8 cellular contexts compared by ENCODE assay signal in the genomic region with DNA sequence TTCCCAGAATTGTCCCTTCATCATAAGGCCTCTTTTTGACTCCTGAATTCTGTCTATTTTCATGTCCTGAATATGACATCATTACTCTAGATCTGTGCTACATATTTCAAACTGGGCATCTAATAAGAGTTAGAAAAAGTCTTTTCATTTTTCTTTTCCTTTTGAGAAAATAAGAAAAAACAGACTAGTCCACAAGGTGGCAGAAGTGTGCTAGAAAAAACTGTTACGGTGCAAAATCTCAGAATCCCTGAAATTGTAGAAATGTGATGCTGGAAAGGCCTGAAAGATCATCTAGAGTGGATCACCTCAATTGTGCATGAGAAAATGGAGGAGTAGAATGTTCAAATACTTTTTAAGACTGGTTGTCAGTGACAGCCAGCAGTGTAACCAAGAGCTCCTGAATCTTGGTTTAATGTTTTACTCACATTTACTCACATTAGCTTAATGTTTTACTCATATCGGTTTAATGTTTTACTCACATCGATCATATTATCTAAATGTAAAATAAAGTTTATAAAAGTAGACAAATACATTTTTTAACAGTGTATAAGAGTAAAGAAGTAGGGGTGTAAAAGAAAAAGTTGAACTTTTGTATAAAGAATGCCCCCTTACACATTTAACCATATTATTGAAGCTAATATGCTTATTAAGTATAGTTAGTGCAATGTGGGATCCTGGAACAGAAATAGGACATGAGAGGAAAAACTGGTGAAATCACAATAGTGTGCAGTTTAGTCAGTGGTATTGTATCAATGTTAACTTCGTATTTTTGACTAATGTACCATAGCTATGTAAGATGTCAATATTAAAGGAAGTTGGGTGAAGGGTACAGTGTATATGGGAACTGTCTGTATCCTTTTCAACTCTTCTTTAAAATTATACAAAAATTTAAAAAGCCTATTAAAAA. TPM values are rescaled to one million over a fixed set of nuclear protein-coding genes. Genes with fewer than 3 reads are reported as not detected.
A peak's percentile ranks its signal among the peaks of the same experiment; 100 is the strongest.
DNase-seq lines count a peak whose midpoint lies in the region; ATAC-seq, FAIRE-seq and TF ChIP-seq lines count a peak whose summit lies in the region.

No MANE protein-coding gene starts in this region.

- no peak overlapping the region for H3K4me2 ChIP-seq in keratinocyte (ENCODE audit: control insufficient read depth, extremely low read depth, insufficient read depth, low read depth, low read length)

- H3K4me3 ChIP-seq in HEK293 (ENCODE audit: low read depth, low read length) (no peak overlapping the region), keratinocyte (ENCODE audit: control insufficient read depth in 2 of 3, extremely low read depth in 1 of 3, insufficient read depth in 2 of 3, low read depth in 1 of 3, low read length in 3 of 3) (no peak overlapping the region)

- ATAC-seq in GM18517 (IDR thresholded peaks at IDR 0.05; ENCODE audit: unreplicated experiment) (no peak), GM18907 (IDR thresholded peaks at IDR 0.05; ENCODE audit: unreplicated experiment) (no peak)

- POLR2A ChIA-PET in HEK293 (lab: Yijun Ruan, JAX) = no interaction called here

- no peak for FAIRE-seq in keratinocyte (lab: Jason Lieb, UNC)

- H3K27ac ChIP-seq in C4-2B (no peak overlapping the region), HEK293 (ENCODE audit: extremely low read depth, low read depth, low read length) (no peak overlapping the region), VCaP (peak overlapping the region; percentile 85), keratinocyte (ENCODE audit: control insufficient read depth, insufficient read depth, low read length) (no peak overlapping the region)

- no peak overlapping the region for H2AFZ ChIP-seq in keratinocyte (ENCODE audit: control insufficient read depth, low read length)

- no peaks in the 10 kb centered on the region for H4K20me1 ChIP-seq in keratinocyte (ENCODE audit: control insufficient read depth, extremely low read depth, insufficient read depth, low read length)

- no peak for DNase-seq in keratinocyte (ENCODE audit: low read depth, low spot score)
- no peak for DNase-seq in effector CD4-positive, alpha-beta T cell
- no peak for DNase-seq in activated T-cell treated with anti-CD3 and anti-CD28 coated beads for 4 hours

- H3K79me2 ChIP-seq in keratinocyte (ENCODE audit: control insufficient read depth, insufficient read depth, low read length) = no peaks in the 10 kb centered on the region

- H3K9me3 ChIP-seq in HEK293 (ENCODE audit: control insufficient read depth, insufficient read depth, low read depth, low read length) (no peaks in the 10 kb centered on the region), keratinocyte (ENCODE audit: control insufficient read depth, low read depth, low read length) (no peaks in the 10 kb centered on the region)

- no peaks in the 10 kb centered on the region for H3K27me3 ChIP-seq in keratinocyte (ENCODE audit: control insufficient read depth, extremely low read depth, insufficient read depth, low read length)

- CTCF ChIA-PET in HEK293 (lab: Yijun Ruan, JAX) = interaction anchor here (0.6 to 4.1 kb wide), 42 partner anchors 8 to 1380 kb away, joined by 3 to 50 read pairs (median 4); no protein-coding TSS in a partner anchor

- dilution Hi-C loops in keratinocyte (cut with MboI; ENCODE audit: extremely low pct_ligation_motif_present, low sequenced_read_pairs) = no loop called here

- H3K9me1 ChIP-seq in keratinocyte (ENCODE audit: control insufficient read depth, extremely low read depth, insufficient read depth, low read length) = no peaks in the 10 kb centered on the region

- H3K4me1 ChIP-seq in HEK293 (ENCODE audit: control insufficient read depth, insufficient read depth, low read length) = no peaks in the 10 kb centered on the region
- no peaks in the 10 kb centered on the region for H3K4me1 ChIP-seq in keratinocyte (ENCODE audit: control insufficient read depth, extremely low read depth, insufficient read depth, low read length)

- no peak overlapping the region for H3K9ac ChIP-seq in keratinocyte (ENCODE audit: control insufficient read depth, extremely low read depth, insufficient read depth, low read length)

- peak; percentile 56 for TF ChIP-seq CTCF in C4-2B (conservative IDR thresholded peaks at IDR 0.05)
- no peak for TF ChIP-seq CTCF in HEK293 (tag by site-specific recombination; IDR thresholded peaks at IDR 0.05)
- TF ChIP-seq CTCF in VCaP (conservative IDR thresholded peaks at IDR 0.05) = peak; percentile 57
- TF ChIP-seq CTCF in keratinocyte (optimal IDR thresholded peaks at IDR 0.05 in 1 of 3, IDR thresholded peaks at IDR 0.05 in 1 of 3, conservative IDR thresholded peaks at IDR 0.05 in 1 of 3; ENCODE audit: extremely low read depth in 1 of 3, insufficient read depth in 2 of 3, low read length in 3 of 3) = peak in 2 of 3 experiments; percentile 27 to 47

- H3K36me3 ChIP-seq in HEK293 (ENCODE audit: control insufficient read depth in 2 of 2, insufficient read depth in 1 of 2, low read length in 2 of 2) = no peaks in the 10 kb centered on the region
- no peaks in the 10 kb centered on the region for H3K36me3 ChIP-seq in keratinocyte (ENCODE audit: control insufficient read depth in 2 of 2, extremely low read depth in 1 of 2, insufficient read depth in 2 of 2, low read length in 2 of 2)

TF ChIP-seq in HEK293, 187 proteins besides CTCF, POLR2A, EP300 and RAD21:
- TF ChIP-seq ZNF571 (tag by site-specific recombination; IDR thresholded peaks at IDR 0.05) (no peak), ZNF350 (tag by site-specific recombination; IDR thresholded peaks at IDR 0.05) (no peak), ZNF433 (tag by site-specific recombination; IDR thresholded peaks at IDR 0.05; ENCODE audit: low read depth) (no peak), ZNF654 (tag by site-specific recombination; IDR thresholded peaks at IDR 0.05; ENCODE audit: low read depth) (peak; percentile 58)
TF ChIP-seq in HEK293: peak in this region for 1.

RNA-seq across cellular contexts. Expression of a gene that starts 15.2 kb away (rescaled TPM):
- not detected in 3 replicates for polyA plus RNA-seq in keratinocyte
- polyA plus RNA-seq in keratinocyte (2011; ENCODE audit: low read depth) = not detected
- not detected in 2 replicates for polyA plus RNA-seq in keratinocyte (2011; cell fraction: cytosol; rRNA removed)
- not detected in 2 replicates for polyA plus RNA-seq in keratinocyte (2011; cell fraction: nucleus; rRNA removed)
- polyA plus RNA-seq in keratinocyte (2012; ENCODE audit: low replicate concordance) = not detected in 2 replicates
- polyA minus RNA-seq in keratinocyte = not detected in 3 replicates
- not detected for polyA minus RNA-seq in keratinocyte (2011; cell fraction: cytosol; rRNA and poly(A)+ RNA removed)
- polyA minus RNA-seq in keratinocyte (2011; cell fraction: nucleus; rRNA and poly(A)+ RNA removed) = not detected in 2 replicates

RNA-seq across cellular contexts. Expression of a gene that starts 30.3 kb away (rescaled TPM):
- polyA plus RNA-seq in keratinocyte = 0.66 to 1.00 TPM (median 0.99 TPM) in 3 replicates
- polyA plus RNA-seq in keratinocyte (2011; ENCODE audit: low read depth) = not detected
- polyA plus RNA-seq in keratinocyte (2011; cell fraction: cytosol; rRNA removed) = 0.42 and 1.0 TPM in 2 replicates
- 0.29 and 0.80 TPM in 2 replicates for polyA plus RNA-seq in keratinocyte (2011; cell fraction: nucleus; rRNA removed)
- polyA plus RNA-seq in keratinocyte (2012; ENCODE audit: low replicate concordance) = 1.4 TPM in 1 of 2 replicates, not detected in the other
- polyA minus RNA-seq in keratinocyte = 0.54 to 5.9 TPM (median 4.5 TPM) in 3 replicates
- polyA minus RNA-seq in keratinocyte (2011; cell fraction: cytosol; rRNA and poly(A)+ RNA removed) = not detected
- polyA minus RNA-seq in keratinocyte (2011; cell fraction: nucleus; rRNA and poly(A)+ RNA removed) = 0.54 TPM in 1 of 2 replicates, not detected in the other

RNA-seq across cellular contexts. Expression of a gene that starts 35.1 kb away (rescaled TPM):
- polyA plus RNA-seq in keratinocyte = 7.1 to 17.0 TPM (median 12.6 TPM) in 3 replicates
- polyA plus RNA-seq in keratinocyte (2011; ENCODE audit: low read depth) = 8.1 TPM
- 4.6 and 13.8 TPM in 2 replicates for polyA plus RNA-seq in keratinocyte (2011; cell fraction: cytosol; rRNA removed)
- 23.2 and 24.7 TPM in 2 replicates for polyA plus RNA-seq in keratinocyte (2011; cell fraction: nucleus; rRNA removed)
- polyA plus RNA-seq in keratinocyte (2012; ENCODE audit: low replicate concordance) = 6.5 and 14.3 TPM in 2 replicates
- 5.9 to 34.0 TPM (median 22.4 TPM) in 3 replicates for polyA minus RNA-seq in keratinocyte
- polyA minus RNA-seq in keratinocyte (2011; cell fraction: cytosol; rRNA and poly(A)+ RNA removed) = 5.0 TPM
- 18.0 and 51.8 TPM in 2 replicates for polyA minus RNA-seq in keratinocyte (2011; cell fraction: nucleus; rRNA and poly(A)+ RNA removed)
